ENCODE assay signal across 13 cellular contexts in the genomic region with DNA sequence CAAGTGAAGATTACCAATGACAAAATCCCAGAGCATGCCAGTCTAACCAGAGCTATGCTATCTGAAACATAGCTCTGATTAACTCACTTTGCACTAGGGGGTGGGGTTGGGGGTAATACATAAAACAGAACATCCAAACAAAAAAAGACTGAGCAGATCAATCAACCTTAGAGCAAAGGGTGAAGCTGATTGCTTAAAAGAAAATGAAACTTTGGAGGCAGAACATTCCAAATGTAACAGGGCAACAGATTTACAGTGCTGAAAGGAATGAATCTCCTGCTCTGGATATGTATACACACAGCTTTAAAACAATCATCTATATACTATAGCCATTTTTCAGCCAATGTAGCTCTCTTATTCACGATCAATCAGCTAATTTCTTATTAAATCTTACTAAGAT. TPM values are rescaled to one million over a fixed set of nuclear protein-coding genes. Genes with fewer than 3 reads are reported as not detected.
A peak's percentile ranks its signal among the peaks of the same experiment; 100 is the strongest.
DNase-seq lines count a peak whose midpoint lies in the region; ATAC-seq and TF ChIP-seq lines count a peak whose summit lies in the region.
"Had no signal": no experiment of that assay in that cellular context is flagged by ENCODE, and none has a peak within 500 bp of the region (broad histone marks: within the 10 kb centered on the region; RNA-seq: fewer than 3 reads in every experiment).

No MANE protein-coding gene starts in this region.

- H3K27ac Mint-ChIP-seq in CD4-positive, CD25-positive, alpha-beta regulatory T cell = peak overlapping the region; percentile 21 to 96 (median 47)
- peak overlapping the region; percentile 58 for H3K27ac Mint-ChIP-seq in dendritic cell treated with granulocyte-macrophage colony-stimulating factor and Interleukin-4, amounts not matched to agents 40 ng/mL and 50 ng/mL, for 4 days
- H3K27ac Mint-ChIP-seq: natural killer cell had no signal

- H3K36me3 Mint-ChIP-seq in CD4-positive, CD25-positive, alpha-beta regulatory T cell = peaks cover 21% of the 10 kb centered on the region
- H3K36me3 Mint-ChIP-seq in dendritic cell treated with granulocyte-macrophage colony-stimulating factor and Interleukin-4, amounts not matched to agents 40 ng/mL and 50 ng/mL, for 4 days (ENCODE audit: low read depth) = peaks cover 58% of the 10 kb centered on the region

- H3K4me1 Mint-ChIP-seq in CD4-positive, CD25-positive, alpha-beta regulatory T cell = peaks cover 46 to 85% (median 70%) of the 10 kb centered on the region in 4 donors
- H3K4me1 Mint-ChIP-seq in dendritic cell treated with granulocyte-macrophage colony-stimulating factor and Interleukin-4, amounts not matched to agents 40 ng/mL and 50 ng/mL, for 4 days (ENCODE audit: low read depth) = peaks cover 68% of the 10 kb centered on the region

- peaks cover 10% of the 10 kb centered on the region for H3K36me3 ChIP-seq in CD4-positive, CD25-positive, alpha-beta regulatory T cell (ENCODE audit: control insufficient read depth, insufficient read depth, low read length)
- H3K36me3 ChIP-seq in HEK293 (ENCODE audit: control insufficient read depth in 2 of 2, insufficient read depth in 1 of 2, low read length in 2 of 2) (no peaks in the 10 kb centered on the region; a peak in 1 of 3 replicates), osteoblast (ENCODE audit: insufficient read depth, low read length) (peaks cover 5% of the 10 kb centered on the region)
- H3K36me3 ChIP-seq: right atrium auricular region had no signal

- no peak for ATAC-seq in CD4-positive, CD25-positive, alpha-beta regulatory T cell (ENCODE audit: low read depth in 2 of 2)
- no peak for ATAC-seq in GM18517 (IDR thresholded peaks at IDR 0.05; ENCODE audit: unreplicated experiment)
- ATAC-seq: natural killer cell had no signal

- H4K20me1 ChIP-seq in osteoblast (ENCODE audit: insufficient read depth, low read length) = peaks cover 50% of the 10 kb centered on the region

- no peaks in the 10 kb centered on the region for H3K27me3 ChIP-seq in CD4-positive, CD25-positive, alpha-beta regulatory T cell (ENCODE audit: control insufficient read depth, insufficient read depth, low read length)
- H3K27me3 ChIP-seq in osteoblast (ENCODE audit: insufficient read depth, low read length) = no peaks in the 10 kb centered on the region
- H3K27me3 ChIP-seq: right atrium auricular region had no signal

- peaks cover 8% of the 10 kb centered on the region for H3K27me3 Mint-ChIP-seq in CD4-positive, CD25-positive, alpha-beta regulatory T cell
- H3K27me3 Mint-ChIP-seq in dendritic cell treated with granulocyte-macrophage colony-stimulating factor and Interleukin-4, amounts not matched to agents 40 ng/mL and 50 ng/mL, for 4 days = no peaks in the 10 kb centered on the region

- peak overlapping the region; percentile 2 for H3K4me2 ChIP-seq in osteoblast (ENCODE audit: insufficient read depth, low read length)

- peak overlapping the region; percentile 95 to 99 (median 99) for H3K4me3 Mint-ChIP-seq in CD4-positive, CD25-positive, alpha-beta regulatory T cell
- H3K4me3 Mint-ChIP-seq in dendritic cell treated with granulocyte-macrophage colony-stimulating factor and Interleukin-4, amounts not matched to agents 40 ng/mL and 50 ng/mL, for 4 days = peak overlapping the region; percentile 37
- H3K4me3 Mint-ChIP-seq: natural killer cell had no signal

- DNase-seq in CD4-positive, CD25-positive, alpha-beta regulatory T cell = no peak
- DNase-seq in osteoblast (ENCODE audit: insufficient read length, low spot score, missing footprints) (no peak), mesenteric fat pad (ENCODE audit: low spot score) (no peak), NCI-H2196 treated with DMSO at 0.1 percent for 48 hours (lab: John Stamatoyannopoulos, UW; ENCODE audit: unreplicated experiment) (no peak)
- DNase-seq: central memory CD4-positive, alpha-beta T cell; natural killer cell; NCI-H1417 treated with DMSO at 0.1 percent for 48 hours; NCI-H524 treated with DMSO at 0.1 percent for 48 hours had no signal

- peak overlapping the region; percentile 60 for H3K4me3 ChIP-seq in CD4-positive, CD25-positive, alpha-beta regulatory T cell (ENCODE audit: low read depth, low read length)
- H3K4me3 ChIP-seq in HEK293 (ENCODE audit: low read depth, low read length) = no peak overlapping the region
- H3K4me3 ChIP-seq in osteoblast (ENCODE audit: insufficient read depth, low read length) = no peak overlapping the region
- H3K4me3 ChIP-seq: right atrium auricular region had no signal

- intact Hi-C loops in dendritic cell treated with granulocyte-macrophage colony-stimulating factor and Interleukin-4, amounts not matched to agents 40 ng/mL and 50 ng/mL, for 4 days (cut with micrococcal nuclease) = loop anchor here (5.0 to 10.0 kb wide), 4 partner anchors 37 to 212 kb away; no protein-coding TSS in a partner anchor

- H3K79me2 ChIP-seq in osteoblast (ENCODE audit: insufficient read depth, low read length) = peaks cover 98% of the 10 kb centered on the region

- H3K27ac ChIP-seq in CD4-positive, CD25-positive, alpha-beta regulatory T cell (ENCODE audit: insufficient read depth, low read length, poor library complexity, severe bottlenecking) = peak overlapping the region; percentile 39
- H3K27ac ChIP-seq in HEK293 (ENCODE audit: extremely low read depth, low read depth, low read length) (no peak overlapping the region), osteoblast (ENCODE audit: low read depth, low read length) (no peak overlapping the region)
- H3K27ac ChIP-seq: RWPE1 had no signal

- H2AFZ ChIP-seq in osteoblast (ENCODE audit: low read length) = no peak overlapping the region

- TF ChIP-seq CTCF in HEK293 (tag by site-specific recombination; IDR thresholded peaks at IDR 0.05) (no peak), osteoblast (IDR thresholded peaks at IDR 0.05; ENCODE audit: extremely low read depth, low read depth, low read length) (no peak)

- H3K4me1 ChIP-seq in CD4-positive, CD25-positive, alpha-beta regulatory T cell (ENCODE audit: control insufficient read depth, insufficient read depth, low read length, poor library complexity, severe bottlenecking) = peaks cover 61% of the 10 kb centered on the region
- H3K4me1 ChIP-seq in HEK293 (ENCODE audit: control insufficient read depth, insufficient read depth, low read length) (peaks cover 15% of the 10 kb centered on the region), osteoblast (ENCODE audit: insufficient read depth, low read length) (peaks cover 25% of the 10 kb centered on the region)

- CTCF ChIA-PET in HEK293 (lab: Yijun Ruan, JAX) = interaction anchor here (0.6 kb wide), 2 partner anchors 19 to 157 kb away, joined by 3 to 7 read pairs; no protein-coding TSS in a partner anchor

- POLR2A ChIA-PET in HEK293 (lab: Yijun Ruan, JAX) = no interaction called here

- peaks cover 0 to 5% (median 0%) of the 10 kb centered on the region in 7 donors for H3K9me3 Mint-ChIP-seq in CD4-positive, CD25-positive, alpha-beta regulatory T cell
- H3K9me3 Mint-ChIP-seq in dendritic cell treated with granulocyte-macrophage colony-stimulating factor and Interleukin-4, amounts not matched to agents 40 ng/mL and 50 ng/mL, for 4 days = no peaks in the 10 kb centered on the region
- H3K9me3 Mint-ChIP-seq: natural killer cell had no signal

- H3K9me3 ChIP-seq in CD4-positive, CD25-positive, alpha-beta regulatory T cell (ENCODE audit: control insufficient read depth in 2 of 2, low read length in 2 of 2) = no peaks in the 10 kb centered on the region
- H3K9me3 ChIP-seq in HEK293 (ENCODE audit: control insufficient read depth, insufficient read depth, low read depth, low read length) = no peaks in the 10 kb centered on the region
- no peaks in the 10 kb centered on the region for H3K9me3 ChIP-seq in osteoblast (ENCODE audit: low read depth, low read length)
- H3K9me3 ChIP-seq: right atrium auricular region had no signal

TF ChIP-seq in HEK293, 187 proteins besides CTCF, POLR2A, EP300 and RAD21:
- 0 out of 2 replicates have a peak, but pooled peaks have one; percentile 7 for TF ChIP-seq FEZF1 (tag by site-specific recombination; IDR thresholded peaks at IDR 0.05)
- no peak for TF ChIP-seq ZBTB1 (tag by site-specific recombination; IDR thresholded peaks at IDR 0.05)
- TF ChIP-seq ZNF560 (tag by site-specific recombination; IDR thresholded peaks at IDR 0.05; ENCODE audit: borderline replicate concordance) = no peak

RNA-seq across cellular contexts. Expression of a gene that starts 4.9 kb away (rescaled TPM):
- total RNA-seq in CD4-positive, CD25-positive, alpha-beta regulatory T cell = 234 TPM
- polyA plus RNA-seq in CD4-positive, CD25-positive, alpha-beta regulatory T cell = 10 to 100 TPM; 25.3 to 59.8 (median 45.8) TPM
- total RNA-seq in osteoblast = 785 and 804 TPM in 2 replicates
- total RNA-seq in mesenteric fat pad = 433 TPM
